ENCODE assay signal across 1 cellular context in the genomic region with DNA sequence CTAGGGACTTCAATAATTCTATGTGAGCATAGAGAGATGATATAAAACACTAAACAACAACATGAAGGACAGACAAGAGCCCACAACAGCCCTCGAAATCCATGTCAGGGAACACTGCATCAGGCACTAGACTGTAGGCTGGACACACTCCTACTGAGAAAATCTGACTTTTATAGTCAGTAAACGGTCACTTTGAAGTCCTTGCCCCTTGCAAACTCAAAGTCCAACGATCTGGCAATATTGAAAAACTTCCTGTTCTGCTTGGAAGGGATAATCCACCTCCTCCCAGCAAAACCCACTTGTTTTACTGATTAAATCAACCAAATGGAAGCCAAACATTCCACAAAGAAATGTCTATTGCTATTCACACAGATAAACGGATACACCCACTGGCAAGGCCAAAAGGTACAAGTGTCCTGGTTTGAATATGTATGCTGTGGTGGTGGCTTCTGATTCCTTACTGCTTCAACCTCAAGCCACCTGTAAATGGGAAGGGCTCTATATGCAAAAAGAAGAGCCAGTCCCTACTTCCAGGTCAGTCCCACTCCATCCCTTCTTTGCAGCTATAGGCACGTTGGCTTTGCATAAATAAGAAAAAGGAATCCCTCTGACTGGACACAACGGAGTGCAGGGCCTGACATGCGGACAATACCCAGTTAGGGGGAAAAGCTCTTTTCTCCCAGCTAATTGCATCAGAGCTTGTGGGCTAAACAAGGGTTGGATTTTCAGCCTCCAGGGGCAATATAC.
TF ChIP-seq lines count a peak whose summit lies in the region.

No MANE protein-coding gene starts in this region.

TF ChIP-seq in HepG2, 621 proteins besides CTCF, POLR2A, EP300 and RAD21 (continued from another document and continues in another):
- TF ChIP-seq ZNF407 (CRISPR knock-in tag; IDR thresholded peaks at IDR 0.05; ENCODE audit: not compliant biosample characterization) (peak; percentile 37), FOSL1 (CRISPR knock-in tag; IDR thresholded peaks at IDR 0.05; ENCODE audit: borderline replicate concordance) (no peak), ZBTB37 (CRISPR knock-in tag; IDR thresholded peaks at IDR 0.05) (peak; percentile 95), YEATS4 (CRISPR knock-in tag; IDR thresholded peaks at IDR 0.05; ENCODE audit: borderline replicate concordance) (no peak), ZNF274 (CRISPR knock-in tag; IDR thresholded peaks at IDR 0.05) (no peak), KDM3A (CRISPR knock-in tag; IDR thresholded peaks at IDR 0.05; ENCODE audit: low read depth) (no peak), PRDM10 (CRISPR knock-in tag; IDR thresholded peaks at IDR 0.05; ENCODE audit: low read depth) (peak; percentile 80), MIXL1 (CRISPR knock-in tag; IDR thresholded peaks at IDR 0.05) (peak; percentile 95), CAMTA2 (CRISPR knock-in tag; IDR thresholded peaks at IDR 0.05; ENCODE audit: borderline replicate concordance) (no peak), ZNF383 (CRISPR knock-in tag; IDR thresholded peaks at IDR 0.05; ENCODE audit: borderline replicate concordance) (no peak), MLXIP (CRISPR knock-in tag; IDR thresholded peaks at IDR 0.05; ENCODE audit: borderline replicate concordance) (no peak), RBAK (CRISPR knock-in tag; IDR thresholded peaks at IDR 0.05) (no peak), PATZ1 (CRISPR knock-in tag; IDR thresholded peaks at IDR 0.05) (peak; percentile 49; the same call in 1 of the 2 replicates), KDM1A (CRISPR knock-in tag; IDR thresholded peaks at IDR 0.05) (no peak), TCF7 (IDR thresholded peaks at IDR 0.05; ENCODE audit: low read depth) (peak; percentile 95), KDM5A (IDR thresholded peaks at IDR 0.05; ENCODE audit: borderline replicate concordance, low read length) (no peak), ZNF724P (CRISPR knock-in tag; IDR thresholded peaks at IDR 0.05; ENCODE audit: borderline replicate concordance) (0 out of 2 replicates have a peak, but pooled peaks have one; percentile 73), ZNF563 (CRISPR knock-in tag; IDR thresholded peaks at IDR 0.05) (no peak), ZFP62 (CRISPR knock-in tag; IDR thresholded peaks at IDR 0.05) (no peak), HOXA7 (CRISPR knock-in tag; IDR thresholded peaks at IDR 0.05) (no peak), ZBTB25 (CRISPR knock-in tag; IDR thresholded peaks at IDR 0.05) (peak; percentile 85), PHF20 (CRISPR knock-in tag; IDR thresholded peaks at IDR 0.05) (no peak), ZNF552 (CRISPR knock-in tag; IDR thresholded peaks at IDR 0.05; ENCODE audit: borderline replicate concordance) (no peak), CREB1 (IDR thresholded peaks at IDR 0.05) (no peak), CREB1 (CRISPR knock-in tag; IDR thresholded peaks at IDR 0.05) (peak; percentile 73), ZNF20 (CRISPR knock-in tag; IDR thresholded peaks at IDR 0.05) (no peak)
- TF ChIP-seq, protein P1, sequence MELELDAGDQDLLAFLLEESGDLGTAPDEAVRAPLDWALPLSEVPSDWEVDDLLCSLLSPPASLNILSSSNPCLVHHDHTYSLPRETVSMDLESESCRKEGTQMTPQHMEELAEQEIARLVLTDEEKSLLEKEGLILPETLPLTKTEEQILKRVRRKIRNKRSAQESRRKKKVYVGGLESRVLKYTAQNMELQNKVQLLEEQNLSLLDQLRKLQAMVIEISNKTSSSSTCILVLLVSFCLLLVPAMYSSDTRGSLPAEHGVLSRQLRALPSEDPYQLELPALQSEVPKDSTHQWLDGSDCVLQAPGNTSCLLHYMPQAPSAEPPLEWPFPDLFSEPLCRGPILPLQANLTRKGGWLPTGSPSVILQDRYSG (CRISPR knock-in tag; IDR thresholded peaks at IDR 0.05) = no peak
